In the genomic region with DNA sequence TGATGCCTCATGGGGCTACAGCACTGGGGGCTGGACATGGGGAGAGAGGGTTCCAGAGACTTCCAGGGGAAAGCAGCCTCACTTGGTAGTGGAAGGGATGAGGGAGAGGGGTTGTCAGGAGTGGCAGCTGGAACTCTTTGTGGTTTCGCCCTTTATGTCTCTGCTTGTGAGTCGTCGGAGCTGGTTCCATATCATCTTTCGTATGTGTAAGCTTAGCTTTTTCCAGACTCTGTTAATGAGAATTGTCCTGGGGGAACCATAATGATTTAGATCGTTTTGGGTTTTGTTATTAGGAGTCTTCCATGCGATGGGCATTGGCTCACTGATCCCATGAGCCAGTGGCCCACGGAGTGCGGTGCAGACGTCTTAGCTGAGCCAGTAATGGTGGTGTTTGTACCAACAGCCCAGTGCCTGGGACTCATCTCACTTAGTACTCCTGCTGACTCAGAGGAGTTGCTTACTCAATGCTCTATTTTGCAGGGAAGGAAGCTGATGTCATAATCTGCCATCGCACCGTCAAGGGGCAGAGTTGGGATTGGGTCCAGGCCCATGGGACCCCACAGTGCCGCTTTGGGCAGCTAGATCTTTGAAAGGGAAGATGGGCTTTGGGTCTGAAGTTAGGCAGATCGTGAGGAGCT, we compare ENCODE assay signal across 1 cellular context.
TF ChIP-seq lines count a peak whose summit lies in the region.

No MANE protein-coding gene starts in this region.

TF ChIP-seq in GM23338, 12 proteins besides CTCF, POLR2A, EP300 and RAD21:
- TF ChIP-seq, protein P1, sequence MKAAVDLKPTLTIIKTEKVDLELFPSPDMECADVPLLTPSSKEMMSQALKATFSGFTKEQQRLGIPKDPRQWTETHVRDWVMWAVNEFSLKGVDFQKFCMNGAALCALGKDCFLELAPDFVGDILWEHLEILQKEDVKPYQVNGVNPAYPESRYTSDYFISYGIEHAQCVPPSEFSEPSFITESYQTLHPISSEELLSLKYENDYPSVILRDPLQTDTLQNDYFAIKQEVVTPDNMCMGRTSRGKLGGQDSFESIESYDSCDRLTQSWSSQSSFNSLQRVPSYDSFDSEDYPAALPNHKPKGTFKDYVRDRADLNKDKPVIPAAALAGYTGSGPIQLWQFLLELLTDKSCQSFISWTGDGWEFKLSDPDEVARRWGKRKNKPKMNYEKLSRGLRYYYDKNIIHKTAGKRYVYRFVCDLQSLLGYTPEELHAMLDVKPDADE (IDR thresholded peaks at IDR 0.05) = no peak
- TF ChIP-seq ZNF331 (CRISPR knock-in tag; IDR thresholded peaks at IDR 0.05; ENCODE audit: low read depth) = no peak
- no peak for TF ChIP-seq EZH2 (IDR thresholded peaks at IDR 0.05; ENCODE audit: low read depth, unreplicated experiment)
- no peak for TF ChIP-seq POLR2AphosphoS5 (IDR thresholded peaks at IDR 0.05; ENCODE audit: low read depth)
- TF ChIP-seq CREB1 (CRISPR knock-in tag; IDR thresholded peaks at IDR 0.05; ENCODE audit: low read depth) = no peak
- TF ChIP-seq, protein P2, sequence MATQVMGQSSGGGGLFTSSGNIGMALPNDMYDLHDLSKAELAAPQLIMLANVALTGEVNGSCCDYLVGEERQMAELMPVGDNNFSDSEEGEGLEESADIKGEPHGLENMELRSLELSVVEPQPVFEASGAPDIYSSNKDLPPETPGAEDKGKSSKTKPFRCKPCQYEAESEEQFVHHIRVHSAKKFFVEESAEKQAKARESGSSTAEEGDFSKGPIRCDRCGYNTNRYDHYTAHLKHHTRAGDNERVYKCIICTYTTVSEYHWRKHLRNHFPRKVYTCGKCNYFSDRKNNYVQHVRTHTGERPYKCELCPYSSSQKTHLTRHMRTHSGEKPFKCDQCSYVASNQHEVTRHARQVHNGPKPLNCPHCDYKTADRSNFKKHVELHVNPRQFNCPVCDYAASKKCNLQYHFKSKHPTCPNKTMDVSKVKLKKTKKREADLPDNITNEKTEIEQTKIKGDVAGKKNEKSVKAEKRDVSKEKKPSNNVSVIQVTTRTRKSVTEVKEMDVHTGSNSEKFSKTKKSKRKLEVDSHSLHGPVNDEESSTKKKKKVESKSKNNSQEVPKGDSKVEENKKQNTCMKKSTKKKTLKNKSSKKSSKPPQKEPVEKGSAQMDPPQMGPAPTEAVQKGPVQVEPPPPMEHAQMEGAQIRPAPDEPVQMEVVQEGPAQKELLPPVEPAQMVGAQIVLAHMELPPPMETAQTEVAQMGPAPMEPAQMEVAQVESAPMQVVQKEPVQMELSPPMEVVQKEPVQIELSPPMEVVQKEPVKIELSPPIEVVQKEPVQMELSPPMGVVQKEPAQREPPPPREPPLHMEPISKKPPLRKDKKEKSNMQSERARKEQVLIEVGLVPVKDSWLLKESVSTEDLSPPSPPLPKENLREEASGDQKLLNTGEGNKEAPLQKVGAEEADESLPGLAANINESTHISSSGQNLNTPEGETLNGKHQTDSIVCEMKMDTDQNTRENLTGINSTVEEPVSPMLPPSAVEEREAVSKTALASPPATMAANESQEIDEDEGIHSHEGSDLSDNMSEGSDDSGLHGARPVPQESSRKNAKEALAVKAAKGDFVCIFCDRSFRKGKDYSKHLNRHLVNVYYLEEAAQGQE (IDR thresholded peaks at IDR 0.05; ENCODE audit: unreplicated experiment) = no peak
- no peak for TF ChIP-seq ZNF114 (CRISPR knock-in tag; IDR thresholded peaks at IDR 0.05)
- TF ChIP-seq JUNB (IDR thresholded peaks at IDR 0.05; ENCODE audit: unreplicated experiment) = no peak
- no peak for TF ChIP-seq EZH2phosphoT487 (IDR thresholded peaks at IDR 0.05; ENCODE audit: unreplicated experiment)
